ENCODE assay signal across 12 cellular contexts in genomic region chr6:95819939-95820338, GRCh38.
DNase-seq lines count a peak whose midpoint lies in the region; ATAC-seq and TF ChIP-seq lines count a peak whose summit lies in the region.
"Had no signal": no experiment of that assay in that cellular context is flagged by ENCODE, and none has a peak within 500 bp of the region (broad histone marks: within the 10 kb centered on the region; RNA-seq: fewer than 3 reads in every experiment).

No MANE protein-coding gene starts in this region.

- H3K14ac ChIP-seq in mesenchymal stem cell (ENCODE audit: low read length in 2 of 2): no peak overlapping the region

- no peak overlapping the region for H2AK5ac ChIP-seq in mesenchymal stem cell (ENCODE audit: low read length, severe bottlenecking)

- no peak overlapping the region for H2BK15ac ChIP-seq in mesenchymal stem cell (ENCODE audit: low read depth, poor library complexity, severe bottlenecking)

- peak; percentile 41 for TF ChIP-seq CTCF in DOHH2 (IDR thresholded peaks at IDR 0.05; ENCODE audit: low read depth, low read length, poor library complexity, severe bottlenecking)
- TF ChIP-seq CTCF in OCI-LY3 (IDR thresholded peaks at IDR 0.05; ENCODE audit: low read depth, low read length): peak; percentile 13

- no peaks in the 10 kb centered on the region for H3K4me1 ChIP-seq in DOHH2 (ENCODE audit: control insufficient read depth, low read length)
- H3K4me1 ChIP-seq in OCI-LY3 (ENCODE audit: low read length): no peaks in the 10 kb centered on the region
- H3K4me1 ChIP-seq in mesenchymal stem cell (ENCODE audit: control insufficient read depth, insufficient read depth, low read depth, low read length): no peaks in the 10 kb centered on the region

- DNase-seq in iPS-NIHi11 (ENCODE audit: low spot score) (peak; percentile 17), cardiac septum (ENCODE audit: low spot score) (no peak), activated gamma-delta T cell treated with Interleukin-2 at 50 U/mL for 16 hours (no peak), islet precursor cell (no peak), mesenchymal stem cell (no peak)
- DNase-seq: activated naive CD4-positive, alpha-beta T cell treated with anti-CD3 and anti-CD28 coated beads, Interleukin-2, amount 10 ng/mL, durations not matched to agents 7 days and 5 days; head of caudate nucleus; naive thymus-derived CD4-positive, alpha-beta T cell had no signal

- intact Hi-C loops in cardiac septum (cut with DNase I): no loop called here

- H3K4ac ChIP-seq in mesenchymal stem cell (ENCODE audit: low read depth in 1 of 2, low read length in 2 of 2): no peak overlapping the region

- no peak overlapping the region for H3K4me2 ChIP-seq in DOHH2 (ENCODE audit: low read length)
- H3K4me2 ChIP-seq in OCI-LY3 (ENCODE audit: low read length): no peak overlapping the region
- H3K4me2 ChIP-seq in mesenchymal stem cell (ENCODE audit: low read length, poor library complexity, severe bottlenecking): no peak overlapping the region

- no peak overlapping the region for H3K27ac ChIP-seq in DOHH2 (ENCODE audit: low read depth, low read length)
- no peak overlapping the region for H3K27ac ChIP-seq in OCI-LY3 (ENCODE audit: low read length)
- no peak overlapping the region for H3K27ac ChIP-seq in mesenchymal stem cell (ENCODE audit: low read length, poor library complexity, severe bottlenecking)

- no peak overlapping the region for H2BK5ac ChIP-seq in mesenchymal stem cell (ENCODE audit: low read depth, low read length, poor library complexity, severe bottlenecking)

- no peaks in the 10 kb centered on the region for H3K79me1 ChIP-seq in mesenchymal stem cell (replicated peaks; ENCODE audit: low read length, poor library complexity, severe bottlenecking)

- no peak overlapping the region for H3K9ac ChIP-seq in OCI-LY3 (ENCODE audit: low read length)
- no peak overlapping the region for H3K9ac ChIP-seq in mesenchymal stem cell (ENCODE audit: low read length)

- H4K8ac ChIP-seq in mesenchymal stem cell (ENCODE audit: low read length): no peak overlapping the region

- ATAC-seq in GM19351 (IDR thresholded peaks at IDR 0.05; ENCODE audit: unreplicated experiment): peak; percentile 60
- ATAC-seq: left colon; naive thymus-derived CD4-positive, alpha-beta T cell had no signal

- no peak overlapping the region for H4K91ac ChIP-seq in mesenchymal stem cell (ENCODE audit: low read length)

- no peak overlapping the region for H3K23ac ChIP-seq in mesenchymal stem cell (ENCODE audit: low read length in 2 of 2)

- H2AFZ ChIP-seq in OCI-LY3 (ENCODE audit: low read depth, low read length): no peak overlapping the region
- H2AFZ ChIP-seq in mesenchymal stem cell (ENCODE audit: low read depth, low read length): no peak overlapping the region

- 39% methylated on average over 2 of the region's 2 CpGs for WGBS in mesenchymal stem cell

- H2BK12ac ChIP-seq in mesenchymal stem cell (ENCODE audit: low read length in 2 of 2): no peak overlapping the region

- H3K9me3 ChIP-seq in DOHH2 (ENCODE audit: control insufficient read depth, insufficient read depth, low read length) (no peaks in the 10 kb centered on the region), OCI-LY3 (ENCODE audit: insufficient read depth, low read length) (no peaks in the 10 kb centered on the region), mesenchymal stem cell (ENCODE audit: control insufficient read depth, low read length) (no peaks in the 10 kb centered on the region)

- H3K27me3 ChIP-seq in DOHH2 (ENCODE audit: control insufficient read depth, low read length) (no peaks in the 10 kb centered on the region), OCI-LY3 (ENCODE audit: low read depth, low read length) (no peaks in the 10 kb centered on the region), mesenchymal stem cell (ENCODE audit: control insufficient read depth in 1 of 2, insufficient read depth in 1 of 2, low read length in 2 of 2) (no peaks in the 10 kb centered on the region)

- no peak overlapping the region for H3K4me3 ChIP-seq in DOHH2 (ENCODE audit: low read length)
- H3K4me3 ChIP-seq in OCI-LY3 (ENCODE audit: low read length): no peak overlapping the region
- H3K4me3 ChIP-seq in mesenchymal stem cell (ENCODE audit: insufficient read depth in 1 of 2, low read depth in 1 of 2, low read length in 2 of 2): no peak overlapping the region

- H4K20me1 ChIP-seq in DOHH2 (ENCODE audit: control insufficient read depth, insufficient read depth, low read depth, low read length) (no peaks in the 10 kb centered on the region), OCI-LY3 (ENCODE audit: insufficient read depth, low read length) (no peaks in the 10 kb centered on the region)

- H3K79me2 ChIP-seq in DOHH2 (ENCODE audit: control insufficient read depth, low read length) (no peaks in the 10 kb centered on the region), OCI-LY3 (ENCODE audit: low read length) (no peaks in the 10 kb centered on the region)

- no peak overlapping the region for H2BK120ac ChIP-seq in mesenchymal stem cell (ENCODE audit: low read depth, low read length)

- no peak overlapping the region for H3K18ac ChIP-seq in mesenchymal stem cell (ENCODE audit: low read depth in 1 of 2, low read length in 2 of 2)

- H3K9me2 ChIP-seq in DOHH2 (replicated peaks; ENCODE audit: control insufficient read depth, low read length): no peaks in the 10 kb centered on the region

- H3K36me3 ChIP-seq in DOHH2 (ENCODE audit: control insufficient read depth, low read length) (no peaks in the 10 kb centered on the region), OCI-LY3 (replicated peaks; ENCODE audit: low read depth, low read length) (no peaks in the 10 kb centered on the region), mesenchymal stem cell (ENCODE audit: control insufficient read depth in 1 of 2, insufficient read depth in 2 of 2, low read depth in 1 of 2, low read length in 2 of 2) (no peaks in the 10 kb centered on the region)

- H3F3A ChIP-seq in DOHH2 (ENCODE audit: control insufficient read depth, insufficient read depth): no peaks in the 10 kb centered on the region
